29 cellular contexts compared by ENCODE assay signal in genomic region chr1:28044399-28044798, GRCh38.
"Had no signal": no experiment of that assay in that cellular context is flagged by ENCODE, and none has a peak within 500 bp of the region (broad histone marks: within the 10 kb centered on the region; RNA-seq: fewer than 3 reads in every experiment).

No MANE protein-coding gene starts in this region.

- H3K9me3 ChIP-seq: ascending aorta, breast epithelium, colonic mucosa had no signal

- H3K4me3 ChIP-seq: ascending aorta, breast epithelium, cardiac muscle cell, colonic mucosa had no signal

- H3K4me1 ChIP-seq: ascending aorta, breast epithelium, colonic mucosa had no signal

- H3K27ac ChIP-seq: ascending aorta, breast epithelium, cardiac muscle cell, colonic mucosa, epithelial cell of prostate, WERI-Rb-1 had no signal

- ATAC-seq: activated CD4-positive, CD25-positive, alpha-beta regulatory T cell treated with anti-CD3 and anti-CD28 coated beads, Interleukin-2, amount 50 U/mL, for 24 hours; activated CD8-positive, alpha-beta T cell treated with anti-CD3 and anti-CD28 coated beads for 36 hours; activated naive CD4-positive, alpha-beta T cell treated with anti-CD3 and anti-CD28 coated beads, Interleukin-2, amount 50 U/mL, for 72 hours; activated T-cell treated with anti-CD3 and anti-CD28 coated beads, Interleukin-2, amount 50 U/mL, for 72 hours; T-helper 17 cell had no signal

- FAIRE-seq: endometrium, endothelial cell of umbilical vein, frontal cortex had no signal

- H3K27me3 ChIP-seq: ascending aorta, breast epithelium, cardiac muscle cell, colonic mucosa had no signal

- H3K36me3 ChIP-seq: colonic mucosa had no signal

- DNase-seq: activated B cell treated with CpG ODN at 0.5 μM for 24 hours; activated CD4-positive, alpha-beta T cell treated with anti-CD3 and anti-CD28 coated beads for 48 hours; activated CD4-positive, alpha-beta T cell treated with anti-CD3 and anti-CD28 coated beads, Interleukin-2, amount 50 U/mL, for 1 hour; activated CD4-positive, alpha-beta T cell treated with anti-CD3 and anti-CD28 coated beads, Interleukin-2, amount 50 U/mL, for 48 hours; activated CD8-positive, alpha-beta memory T cell treated with anti-CD3 and anti-CD28 coated beads for 24 hours; activated CD8-positive, alpha-beta T cell treated with anti-CD3 and anti-CD28 coated beads for 36 hours; activated gamma-delta T cell; activated naive CD4-positive, alpha-beta T cell; activated naive CD4-positive, alpha-beta T cell treated with anti-CD3 and anti-CD28 coated beads, Interleukin-2, amount 10 ng/mL, durations not matched to agents 7 days and 5 days; activated naive CD8-positive, alpha-beta T cell treated with anti-CD3 and anti-CD28 coated beads, Interleukin-2, amount 10 ng/mL, durations not matched to agents 7 days and 5 days; activated T-cell treated with anti-CD3 and anti-CD28 coated beads, Interleukin-2, amount 50 U/mL, for 72 hours; central memory CD4-positive, alpha-beta T cell; cerebellar nuclear complex; colonic mucosa; effector CD8-positive, alpha-beta T cell; foreskin fibroblast; T-helper 1 cell; T-helper 17 cell; T1000; WERI-Rb-1 had no signal
